In the genomic region with DNA sequence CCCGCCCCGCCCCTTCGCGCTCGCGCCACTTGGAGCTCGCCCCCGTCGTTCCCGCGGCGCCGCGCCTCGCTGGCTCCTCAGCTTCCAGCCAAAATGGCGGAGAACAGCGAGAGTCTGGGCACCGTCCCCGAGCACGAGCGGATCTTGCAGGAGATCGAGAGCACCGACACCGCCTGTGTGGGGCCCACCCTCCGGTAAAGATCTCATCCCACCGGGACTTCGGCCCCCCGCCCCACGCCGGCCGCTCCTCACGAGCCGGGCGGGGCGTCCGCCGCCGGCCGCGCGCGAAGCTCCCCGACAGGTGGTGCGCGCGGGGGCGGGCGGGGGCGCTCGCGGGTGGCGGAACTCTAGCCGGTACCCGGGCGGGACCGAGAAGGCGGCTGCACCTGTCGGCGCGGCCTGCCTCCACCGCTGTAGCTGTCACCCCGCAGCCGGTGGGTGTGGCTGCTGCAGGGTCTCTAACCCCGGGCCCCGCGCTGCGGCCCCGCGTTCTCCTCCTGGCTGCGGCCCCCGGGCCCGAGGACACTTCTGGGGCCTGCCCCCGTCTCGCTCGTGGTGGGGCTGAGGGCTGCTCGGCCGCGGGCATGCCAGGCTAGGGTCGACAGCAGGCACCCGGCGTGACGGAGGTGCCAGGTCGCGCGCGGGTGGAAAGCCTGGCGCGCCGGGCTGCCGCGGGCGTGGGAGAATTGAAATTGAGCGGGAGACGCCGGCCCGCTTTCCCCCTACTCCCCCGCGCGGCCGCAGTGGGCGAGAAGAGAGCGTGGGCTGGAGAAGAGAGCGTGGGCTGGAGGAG, we compare ENCODE assay signal across 1 cellular context.
TF ChIP-seq lines count a peak whose summit lies in the region.

A gene with protein sequence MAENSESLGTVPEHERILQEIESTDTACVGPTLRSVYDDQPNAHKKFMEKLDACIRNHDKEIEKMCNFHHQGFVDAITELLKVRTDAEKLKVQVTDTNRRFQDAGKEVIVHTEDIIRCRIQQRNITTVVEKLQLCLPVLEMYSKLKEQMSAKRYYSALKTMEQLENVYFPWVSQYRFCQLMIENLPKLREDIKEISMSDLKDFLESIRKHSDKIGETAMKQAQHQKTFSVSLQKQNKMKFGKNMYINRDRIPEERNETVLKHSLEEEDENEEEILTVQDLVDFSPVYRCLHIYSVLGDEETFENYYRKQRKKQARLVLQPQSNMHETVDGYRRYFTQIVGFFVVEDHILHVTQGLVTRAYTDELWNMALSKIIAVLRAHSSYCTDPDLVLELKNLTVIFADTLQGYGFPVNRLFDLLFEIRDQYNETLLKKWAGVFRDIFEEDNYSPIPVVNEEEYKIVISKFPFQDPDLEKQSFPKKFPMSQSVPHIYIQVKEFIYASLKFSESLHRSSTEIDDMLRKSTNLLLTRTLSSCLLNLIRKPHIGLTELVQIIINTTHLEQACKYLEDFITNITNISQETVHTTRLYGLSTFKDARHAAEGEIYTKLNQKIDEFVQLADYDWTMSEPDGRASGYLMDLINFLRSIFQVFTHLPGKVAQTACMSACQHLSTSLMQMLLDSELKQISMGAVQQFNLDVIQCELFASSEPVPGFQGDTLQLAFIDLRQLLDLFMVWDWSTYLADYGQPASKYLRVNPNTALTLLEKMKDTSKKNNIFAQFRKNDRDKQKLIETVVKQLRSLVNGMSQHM (plus strand): TSS at position 80 of the 793 bp plus-strand sequence. CDS start 14 bp downstream, at position 94.

TF ChIP-seq in SK-N-SH, 30 proteins besides CTCF, POLR2A, EP300 and RAD21 (continued from another document):
- TF ChIP-seq GATA2 (CRISPR knock-in tag; IDR thresholded peaks at IDR 0.05) (no peak), FOXJ3 (CRISPR knock-in tag; IDR thresholded peaks at IDR 0.05) (no peak), TCF12 (IDR thresholded peaks at IDR 0.05) (no peak), RFX5 (IDR thresholded peaks at IDR 0.05; ENCODE audit: low read length) (no peak), GABPA (IDR thresholded peaks at IDR 0.05; ENCODE audit: low read depth) (no peak), EZH2phosphoT487 (IDR thresholded peaks at IDR 0.05; ENCODE audit: borderline replicate concordance, low read depth) (no peak), FOXM1 (IDR thresholded peaks at IDR 0.05; ENCODE audit: low read depth) (no peak), JUND (IDR thresholded peaks at IDR 0.05) (no peak), YY1 (IDR thresholded peaks at IDR 0.05; ENCODE audit: low read depth) (peak; percentile 90), NRF1 (IDR thresholded peaks at IDR 0.05; ENCODE audit: low read depth, low read length) (no peak), TAF1 (IDR thresholded peaks at IDR 0.05; ENCODE audit: borderline replicate concordance, low read depth, low read length) (peak; percentile 61; the same call in 1 of the 2 replicates), SMC3 (IDR thresholded peaks at IDR 0.05; ENCODE audit: low read depth, low read length) (no peak), FOSL2 (IDR thresholded peaks at IDR 0.05; ENCODE audit: borderline replicate concordance, low read depth) (no peak)
- TF ChIP-seq, protein P1, sequence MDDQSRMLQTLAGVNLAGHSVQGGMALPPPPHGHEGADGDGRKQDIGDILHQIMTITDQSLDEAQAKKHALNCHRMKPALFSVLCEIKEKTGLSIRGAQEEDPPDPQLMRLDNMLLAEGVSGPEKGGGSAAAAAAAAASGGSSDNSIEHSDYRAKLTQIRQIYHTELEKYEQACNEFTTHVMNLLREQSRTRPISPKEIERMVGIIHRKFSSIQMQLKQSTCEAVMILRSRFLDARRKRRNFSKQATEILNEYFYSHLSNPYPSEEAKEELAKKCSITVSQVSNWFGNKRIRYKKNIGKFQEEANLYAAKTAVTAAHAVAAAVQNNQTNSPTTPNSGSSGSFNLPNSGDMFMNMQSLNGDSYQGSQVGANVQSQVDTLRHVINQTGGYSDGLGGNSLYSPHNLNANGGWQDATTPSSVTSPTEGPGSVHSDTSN (IDR thresholded peaks at IDR 0.05): no peak
- TF ChIP-seq, protein P2, sequence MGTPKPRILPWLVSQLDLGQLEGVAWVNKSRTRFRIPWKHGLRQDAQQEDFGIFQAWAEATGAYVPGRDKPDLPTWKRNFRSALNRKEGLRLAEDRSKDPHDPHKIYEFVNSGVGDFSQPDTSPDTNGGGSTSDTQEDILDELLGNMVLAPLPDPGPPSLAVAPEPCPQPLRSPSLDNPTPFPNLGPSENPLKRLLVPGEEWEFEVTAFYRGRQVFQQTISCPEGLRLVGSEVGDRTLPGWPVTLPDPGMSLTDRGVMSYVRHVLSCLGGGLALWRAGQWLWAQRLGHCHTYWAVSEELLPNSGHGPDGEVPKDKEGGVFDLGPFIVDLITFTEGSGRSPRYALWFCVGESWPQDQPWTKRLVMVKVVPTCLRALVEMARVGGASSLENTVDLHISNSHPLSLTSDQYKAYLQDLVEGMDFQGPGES (IDR thresholded peaks at IDR 0.05; ENCODE audit: low read depth, low read length): no peak
- TF ChIP-seq, protein P3, sequence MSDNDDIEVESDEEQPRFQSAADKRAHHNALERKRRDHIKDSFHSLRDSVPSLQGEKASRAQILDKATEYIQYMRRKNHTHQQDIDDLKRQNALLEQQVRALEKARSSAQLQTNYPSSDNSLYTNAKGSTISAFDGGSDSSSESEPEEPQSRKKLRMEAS (IDR thresholded peaks at IDR 0.05; ENCODE audit: low read depth): peak; percentile 22; the same call in 1 of the 2 replicates
- TF ChIP-seq, protein P4, sequence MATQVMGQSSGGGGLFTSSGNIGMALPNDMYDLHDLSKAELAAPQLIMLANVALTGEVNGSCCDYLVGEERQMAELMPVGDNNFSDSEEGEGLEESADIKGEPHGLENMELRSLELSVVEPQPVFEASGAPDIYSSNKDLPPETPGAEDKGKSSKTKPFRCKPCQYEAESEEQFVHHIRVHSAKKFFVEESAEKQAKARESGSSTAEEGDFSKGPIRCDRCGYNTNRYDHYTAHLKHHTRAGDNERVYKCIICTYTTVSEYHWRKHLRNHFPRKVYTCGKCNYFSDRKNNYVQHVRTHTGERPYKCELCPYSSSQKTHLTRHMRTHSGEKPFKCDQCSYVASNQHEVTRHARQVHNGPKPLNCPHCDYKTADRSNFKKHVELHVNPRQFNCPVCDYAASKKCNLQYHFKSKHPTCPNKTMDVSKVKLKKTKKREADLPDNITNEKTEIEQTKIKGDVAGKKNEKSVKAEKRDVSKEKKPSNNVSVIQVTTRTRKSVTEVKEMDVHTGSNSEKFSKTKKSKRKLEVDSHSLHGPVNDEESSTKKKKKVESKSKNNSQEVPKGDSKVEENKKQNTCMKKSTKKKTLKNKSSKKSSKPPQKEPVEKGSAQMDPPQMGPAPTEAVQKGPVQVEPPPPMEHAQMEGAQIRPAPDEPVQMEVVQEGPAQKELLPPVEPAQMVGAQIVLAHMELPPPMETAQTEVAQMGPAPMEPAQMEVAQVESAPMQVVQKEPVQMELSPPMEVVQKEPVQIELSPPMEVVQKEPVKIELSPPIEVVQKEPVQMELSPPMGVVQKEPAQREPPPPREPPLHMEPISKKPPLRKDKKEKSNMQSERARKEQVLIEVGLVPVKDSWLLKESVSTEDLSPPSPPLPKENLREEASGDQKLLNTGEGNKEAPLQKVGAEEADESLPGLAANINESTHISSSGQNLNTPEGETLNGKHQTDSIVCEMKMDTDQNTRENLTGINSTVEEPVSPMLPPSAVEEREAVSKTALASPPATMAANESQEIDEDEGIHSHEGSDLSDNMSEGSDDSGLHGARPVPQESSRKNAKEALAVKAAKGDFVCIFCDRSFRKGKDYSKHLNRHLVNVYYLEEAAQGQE (IDR thresholded peaks at IDR 0.05; ENCODE audit: low read depth, low read length): no peak
- TF ChIP-seq, protein P5, sequence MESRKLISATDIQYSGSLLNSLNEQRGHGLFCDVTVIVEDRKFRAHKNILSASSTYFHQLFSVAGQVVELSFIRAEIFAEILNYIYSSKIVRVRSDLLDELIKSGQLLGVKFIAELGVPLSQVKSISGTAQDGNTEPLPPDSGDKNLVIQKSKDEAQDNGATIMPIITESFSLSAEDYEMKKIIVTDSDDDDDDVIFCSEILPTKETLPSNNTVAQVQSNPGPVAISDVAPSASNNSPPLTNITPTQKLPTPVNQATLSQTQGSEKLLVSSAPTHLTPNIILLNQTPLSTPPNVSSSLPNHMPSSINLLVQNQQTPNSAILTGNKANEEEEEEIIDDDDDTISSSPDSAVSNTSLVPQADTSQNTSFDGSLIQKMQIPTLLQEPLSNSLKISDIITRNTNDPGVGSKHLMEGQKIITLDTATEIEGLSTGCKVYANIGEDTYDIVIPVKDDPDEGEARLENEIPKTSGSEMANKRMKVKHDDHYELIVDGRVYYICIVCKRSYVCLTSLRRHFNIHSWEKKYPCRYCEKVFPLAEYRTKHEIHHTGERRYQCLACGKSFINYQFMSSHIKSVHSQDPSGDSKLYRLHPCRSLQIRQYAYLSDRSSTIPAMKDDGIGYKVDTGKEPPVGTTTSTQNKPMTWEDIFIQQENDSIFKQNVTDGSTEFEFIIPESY (IDR thresholded peaks at IDR 0.05; ENCODE audit: borderline replicate concordance, low read depth): no peak
- TF ChIP-seq, protein P6, sequence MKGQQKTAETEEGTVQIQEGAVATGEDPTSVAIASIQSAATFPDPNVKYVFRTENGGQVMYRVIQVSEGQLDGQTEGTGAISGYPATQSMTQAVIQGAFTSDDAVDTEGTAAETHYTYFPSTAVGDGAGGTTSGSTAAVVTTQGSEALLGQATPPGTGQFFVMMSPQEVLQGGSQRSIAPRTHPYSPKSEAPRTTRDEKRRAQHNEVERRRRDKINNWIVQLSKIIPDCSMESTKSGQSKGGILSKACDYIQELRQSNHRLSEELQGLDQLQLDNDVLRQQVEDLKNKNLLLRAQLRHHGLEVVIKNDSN (IDR thresholded peaks at IDR 0.05; ENCODE audit: borderline replicate concordance, low read depth): no peak
